In the genomic region with DNA sequence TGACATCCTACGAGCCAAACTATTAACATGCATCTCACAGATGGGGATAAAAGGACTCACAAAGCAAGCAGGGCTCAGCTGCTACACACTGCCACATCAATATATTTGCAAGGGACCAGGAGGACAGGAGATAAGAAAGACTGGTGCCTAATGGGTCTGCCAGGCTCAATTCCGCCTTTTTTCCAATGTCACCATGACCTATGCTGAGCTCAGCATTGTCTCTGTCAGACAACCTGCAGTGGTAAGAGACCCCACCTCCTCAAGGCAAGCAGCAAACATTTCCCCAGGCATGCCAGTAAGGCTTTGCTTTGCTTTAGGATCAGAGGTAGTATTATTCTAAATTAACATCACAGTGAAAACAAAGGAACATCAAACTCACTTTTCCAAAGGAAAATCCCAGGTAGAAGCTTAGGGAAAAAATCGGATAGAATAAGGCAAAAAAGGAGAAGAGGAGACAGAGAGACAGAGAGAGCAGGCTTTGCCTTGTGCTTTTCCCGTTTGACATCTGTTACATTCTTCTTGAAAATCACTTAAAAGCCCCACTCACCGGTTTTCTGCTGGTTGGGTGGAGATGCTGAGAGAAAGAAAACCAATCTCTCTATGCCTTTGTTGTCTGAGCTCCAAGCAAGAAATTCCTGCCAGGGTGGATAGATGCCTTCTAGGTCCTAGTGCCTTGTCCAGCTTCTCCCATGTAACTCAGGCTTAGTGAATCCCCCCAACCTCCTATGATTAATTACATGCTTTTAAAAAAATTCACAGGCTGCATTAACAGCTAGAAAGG, we compare ENCODE assay signal across 1 cellular context.
TF ChIP-seq lines count a peak whose summit lies in the region.

A gene (minus strand): TSS at position 602 of the 781 bp plus-strand sequence. CDS start 1,794 bp downstream, outside the sequence.

TF ChIP-seq in GM23338, 12 proteins besides CTCF, POLR2A, EP300 and RAD21:
- TF ChIP-seq, protein P1, sequence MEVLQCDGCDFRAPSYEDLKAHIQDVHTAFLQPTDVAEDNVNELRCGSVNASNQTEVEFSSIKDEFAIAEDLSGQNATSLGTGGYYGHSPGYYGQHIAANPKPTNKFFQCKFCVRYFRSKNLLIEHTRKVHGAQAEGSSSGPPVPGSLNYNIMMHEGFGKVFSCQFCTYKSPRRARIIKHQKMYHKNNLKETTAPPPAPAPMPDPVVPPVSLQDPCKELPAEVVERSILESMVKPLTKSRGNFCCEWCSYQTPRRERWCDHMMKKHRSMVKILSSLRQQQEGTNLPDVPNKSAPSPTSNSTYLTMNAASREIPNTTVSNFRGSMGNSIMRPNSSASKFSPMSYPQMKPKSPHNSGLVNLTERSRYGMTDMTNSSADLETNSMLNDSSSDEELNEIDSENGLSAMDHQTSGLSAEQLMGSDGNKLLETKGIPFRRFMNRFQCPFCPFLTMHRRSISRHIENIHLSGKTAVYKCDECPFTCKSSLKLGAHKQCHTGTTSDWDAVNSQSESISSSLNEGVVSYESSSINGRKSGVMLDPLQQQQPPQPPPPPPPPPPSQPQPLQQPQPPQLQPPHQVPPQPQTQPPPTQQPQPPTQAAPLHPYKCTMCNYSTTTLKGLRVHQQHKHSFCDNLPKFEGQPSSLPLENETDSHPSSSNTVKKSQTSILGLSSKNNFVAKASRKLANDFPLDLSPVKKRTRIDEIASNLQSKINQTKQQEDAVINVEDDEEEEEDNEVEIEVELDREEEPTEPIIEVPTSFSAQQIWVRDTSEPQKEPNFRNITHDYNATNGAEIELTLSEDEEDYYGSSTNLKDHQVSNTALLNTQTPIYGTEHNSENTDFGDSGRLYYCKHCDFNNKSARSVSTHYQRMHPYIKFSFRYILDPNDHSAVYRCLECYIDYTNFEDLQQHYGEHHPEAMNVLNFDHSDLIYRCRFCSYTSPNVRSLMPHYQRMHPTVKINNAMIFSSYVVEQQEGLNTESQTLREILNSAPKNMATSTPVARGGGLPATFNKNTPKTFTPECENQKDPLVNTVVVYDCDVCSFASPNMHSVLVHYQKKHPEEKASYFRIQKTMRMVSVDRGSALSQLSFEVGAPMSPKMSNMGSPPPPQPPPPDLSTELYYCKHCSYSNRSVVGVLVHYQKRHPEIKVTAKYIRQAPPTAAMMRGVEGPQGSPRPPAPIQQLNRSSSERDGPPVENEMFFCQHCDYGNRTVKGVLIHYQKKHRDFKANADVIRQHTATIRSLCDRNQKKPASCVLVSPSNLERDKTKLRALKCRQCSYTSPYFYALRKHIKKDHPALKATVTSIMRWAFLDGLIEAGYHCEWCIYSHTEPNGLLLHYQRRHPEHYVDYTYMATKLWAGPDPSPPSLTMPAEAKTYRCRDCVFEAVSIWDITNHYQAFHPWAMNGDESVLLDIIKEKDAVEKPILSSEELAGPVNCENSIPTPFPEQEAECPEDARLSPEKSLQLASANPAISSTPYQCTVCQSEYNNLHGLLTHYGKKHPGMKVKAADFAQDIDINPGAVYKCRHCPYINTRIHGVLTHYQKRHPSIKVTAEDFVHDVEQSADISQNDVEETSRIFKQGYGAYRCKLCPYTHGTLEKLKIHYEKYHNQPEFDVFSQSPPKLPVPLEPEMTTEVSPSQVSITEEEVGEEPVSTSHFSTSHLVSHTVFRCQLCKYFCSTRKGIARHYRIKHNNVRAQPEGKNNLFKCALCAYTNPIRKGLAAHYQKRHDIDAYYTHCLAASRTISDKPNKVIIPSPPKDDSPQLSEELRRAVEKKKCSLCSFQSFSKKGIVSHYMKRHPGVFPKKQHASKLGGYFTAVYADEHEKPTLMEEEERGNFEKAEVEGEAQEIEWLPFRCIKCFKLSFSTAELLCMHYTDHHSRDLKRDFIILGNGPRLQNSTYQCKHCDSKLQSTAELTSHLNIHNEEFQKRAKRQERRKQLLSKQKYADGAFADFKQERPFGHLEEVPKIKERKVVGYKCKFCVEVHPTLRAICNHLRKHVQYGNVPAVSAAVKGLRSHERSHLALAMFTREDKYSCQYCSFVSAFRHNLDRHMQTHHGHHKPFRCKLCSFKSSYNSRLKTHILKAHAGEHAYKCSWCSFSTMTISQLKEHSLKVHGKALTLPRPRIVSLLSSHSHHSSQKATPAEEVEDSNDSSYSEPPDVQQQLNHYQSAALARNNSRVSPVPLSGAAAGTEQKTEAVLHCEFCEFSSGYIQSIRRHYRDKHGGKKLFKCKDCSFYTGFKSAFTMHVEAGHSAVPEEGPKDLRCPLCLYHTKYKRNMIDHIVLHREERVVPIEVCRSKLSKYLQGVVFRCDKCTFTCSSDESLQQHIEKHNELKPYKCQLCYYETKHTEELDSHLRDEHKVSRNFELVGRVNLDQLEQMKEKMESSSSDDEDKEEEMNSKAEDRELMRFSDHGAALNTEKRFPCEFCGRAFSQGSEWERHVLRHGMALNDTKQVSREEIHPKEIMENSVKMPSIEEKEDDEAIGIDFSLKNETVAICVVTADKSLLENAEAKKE (CRISPR knock-in tag; IDR thresholded peaks at IDR 0.05), result peak; percentile 11; the same call in 1 of the 2 replicates
- no peak for TF ChIP-seq POLR2AphosphoS5 (IDR thresholded peaks at IDR 0.05; ENCODE audit: low read depth)
